ENCODE assay signal across 11 cellular contexts in the genomic region with DNA sequence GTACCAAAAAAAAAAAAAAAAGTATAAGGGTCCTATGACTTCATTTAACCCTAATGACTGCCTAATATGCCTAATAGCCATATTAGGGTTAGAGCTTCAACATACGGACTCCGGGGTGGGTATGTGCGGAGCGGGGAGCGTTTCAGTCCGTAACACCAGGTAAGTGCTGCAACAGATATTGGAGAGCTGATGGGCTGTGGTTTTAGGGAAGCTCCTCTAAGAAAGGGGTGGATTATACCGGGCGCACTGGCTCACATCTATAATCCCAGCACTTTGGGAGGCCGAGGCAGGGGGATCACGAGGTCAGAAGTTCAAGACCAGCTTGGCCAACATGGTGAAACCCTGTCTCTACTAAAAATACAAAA. TPM values are rescaled to one million over a fixed set of nuclear protein-coding genes. Genes with fewer than 3 reads are reported as not detected.
DNase-seq lines count a peak whose midpoint lies in the region; ATAC-seq, FAIRE-seq and TF ChIP-seq lines count a peak whose summit lies in the region.
"Had no signal": no experiment of that assay in that cellular context is flagged by ENCODE, and none has a peak within 500 bp of the region (broad histone marks: within the 10 kb centered on the region; RNA-seq: fewer than 3 reads in every experiment).

No MANE protein-coding gene starts in this region.

- no peak for TF ChIP-seq RAD21 in A549 (conservative IDR thresholded peaks at IDR 0.05 in 1 of 2, IDR thresholded peaks at IDR 0.05 in 1 of 2)

- H3K56ac ChIP-seq in H9 (ENCODE audit: insufficient read length, low read depth, low read length), result no peak overlapping the region

- no peak overlapping the region for H3K14ac ChIP-seq in H9 (ENCODE audit: insufficient read depth, low read length)

- H2BK5ac ChIP-seq in H9 (ENCODE audit: insufficient read length, low read length), result no peak overlapping the region

- no peaks in the 10 kb centered on the region for H3K79me1 ChIP-seq in H9 (ENCODE audit: insufficient read depth, low read depth, low read length, poor library complexity, severe bottlenecking)

- H3K4me3 ChIP-seq in A549 (no peak overlapping the region), mononuclear cell (ENCODE audit: low read length) (peak overlapping the region; percentile 86)

- no peak overlapping the region for H2BK15ac ChIP-seq in H9 (ENCODE audit: low read depth, low read length)

- no peak for FAIRE-seq in A549 (lab: Jason Lieb, UNC)

- no peak overlapping the region for H3T11ph ChIP-seq in H9 (ENCODE audit: low read length)

- no peak for TF ChIP-seq POLR2A in A549 (IDR thresholded peaks at IDR 0.05; ENCODE audit: low read length)

- H3K9me3 ChIP-seq in A549 (no peaks in the 10 kb centered on the region), H9 (ENCODE audit: control insufficient read depth, low read depth, low read length) (no peaks in the 10 kb centered on the region), mononuclear cell (ENCODE audit: low read depth, low read length) (no peaks in the 10 kb centered on the region)

- H2BK120ac ChIP-seq in H9 (ENCODE audit: low read depth, low read length, poor library complexity, severe bottlenecking), result no peak overlapping the region

- H3K27ac Mint-ChIP-seq in H9, result no peak overlapping the region
- H3K27ac Mint-ChIP-seq in activated naive CD8-positive, alpha-beta T cell treated with anti-CD3 and anti-CD28 coated beads, Interleukin-2, amount 10 ng/mL, durations not matched to agents 7 days and 5 days, result peak overlapping the region; percentile 90

- CTCF ChIA-PET in A549 (lab: Yijun Ruan, JAX), result interaction anchor here (3.9 to 4.6 kb wide), 2 partner anchors 14 to 56 kb away, joined by 25 to 58 read pairs; a partner anchor contains a TSS

- H3K4me1 Mint-ChIP-seq in H9, result peaks cover 28 to 31% of the 10 kb centered on the region in 2 experiments
- H3K4me1 Mint-ChIP-seq in activated naive CD8-positive, alpha-beta T cell treated with anti-CD3 and anti-CD28 coated beads, Interleukin-2, amount 10 ng/mL, durations not matched to agents 7 days and 5 days, result peaks cover 51% of the 10 kb centered on the region

- H3K23ac ChIP-seq in H9 (ENCODE audit: insufficient read length, low read depth, low read length), result no peak overlapping the region

- no peaks in the 10 kb centered on the region for H3K27me3 ChIP-seq in H9 (ENCODE audit: insufficient read depth, low read length)
- no peaks in the 10 kb centered on the region for H3K27me3 ChIP-seq in mononuclear cell (ENCODE audit: insufficient read depth, low read length)

- peaks cover 0 to 8% (median 7%) of the 10 kb centered on the region in 3 experiments; a peak in 3 of 7 replicates for H3K36me3 Mint-ChIP-seq in H9 (ENCODE audit: insufficient read depth in 1 of 3, low read depth in 3 of 3)
- H3K36me3 Mint-ChIP-seq in activated naive CD8-positive, alpha-beta T cell treated with anti-CD3 and anti-CD28 coated beads, Interleukin-2, amount 10 ng/mL, durations not matched to agents 7 days and 5 days, result peaks cover 15% of the 10 kb centered on the region

- H3K4ac ChIP-seq in H9 (ENCODE audit: low read depth, low read length), result no peak overlapping the region

- H3K9ac ChIP-seq in H9 (ENCODE audit: extremely low read depth, insufficient read length, low read length), result no peak overlapping the region

- H3K4me2 ChIP-seq in A549 (peak overlapping the region; percentile 99), H9 (ENCODE audit: insufficient read depth, insufficient read length, low read length) (peak overlapping the region; percentile 89)

- H3K79me2 ChIP-seq in H9 (ENCODE audit: insufficient read depth, low read length), result peaks cover 7% of the 10 kb centered on the region; the same call in 1 of the 2 replicates

- TF ChIP-seq EP300 in A549 (IDR thresholded peaks at IDR 0.05), result no peak

- DNase-seq in A549 (ENCODE audit: low read depth in 1 of 2, low spot score in 1 of 2) (no peak), H9 (no peak), NCI-H1694 (lab: John Stamatoyannopoulos, UW) (no peak), middle frontal gyrus (ENCODE audit: extremely low spot score, low spot score) (no peak), cerebellar nuclear complex (lab: John Stamatoyannopoulos, UW) (no peak)
- no peak for DNase-seq in activated naive CD8-positive, alpha-beta T cell treated with anti-CD3 and anti-CD28 coated beads, Interleukin-2, amount 10 ng/mL, durations not matched to agents 7 days and 5 days
- DNase-seq: activated CD8-positive, alpha-beta memory T cell treated with anti-CD3 and anti-CD28 coated beads for 24 hours; DMS53; NCI-H510A had no signal

- H4K20me1 ChIP-seq in H9 (ENCODE audit: control insufficient read depth, insufficient read depth, insufficient read length), result no peaks in the 10 kb centered on the region

- no peak overlapping the region for H2AFZ ChIP-seq in H9 (ENCODE audit: low read length)

- H3K4me3 Mint-ChIP-seq in H9, result peak overlapping the region; percentile 85 to 92
- peak overlapping the region; percentile 91 for H3K4me3 Mint-ChIP-seq in activated naive CD8-positive, alpha-beta T cell treated with anti-CD3 and anti-CD28 coated beads, Interleukin-2, amount 10 ng/mL, durations not matched to agents 7 days and 5 days

- no peak overlapping the region for H4K91ac ChIP-seq in H9 (ENCODE audit: insufficient read length, low read depth, low read length)

- H3K27me3 Mint-ChIP-seq in H9 (ENCODE audit: low read depth), result no peaks in the 10 kb centered on the region; the same call in 1 of the 2 replicates
- H3K27me3 Mint-ChIP-seq in activated naive CD8-positive, alpha-beta T cell treated with anti-CD3 and anti-CD28 coated beads, Interleukin-2, amount 10 ng/mL, durations not matched to agents 7 days and 5 days, result no peaks in the 10 kb centered on the region

- peaks cover 16% of the 10 kb centered on the region for H3K23me2 ChIP-seq in H9 (ENCODE audit: insufficient read length, low read depth, low read length, poor library complexity, severe bottlenecking)

- H2BK20ac ChIP-seq in H9 (ENCODE audit: low read depth, low read length, poor library complexity, severe bottlenecking), result no peak overlapping the region

- no peak overlapping the region for H3K27ac ChIP-seq in A549
- no peak overlapping the region for H3K27ac ChIP-seq in H9 (ENCODE audit: insufficient read length, low read depth, low read length)

- no peak overlapping the region for H4K5ac ChIP-seq in H9 (ENCODE audit: insufficient read length, low read depth, low read length)

- 98% methylated on average over 10 of the region's 10 CpGs for WGBS in A549 (ENCODE audit: missing lambda C conversion rate)
- WGBS in H9 (ENCODE audit: extremely low coverage, insufficient read length, low lambda C conversion rate), result no CpG with 5 or more reads among the region's 10 CpGs

- no peak overlapping the region for H2AK5ac ChIP-seq in H9 (ENCODE audit: insufficient read length, low read length)

- no peaks in the 10 kb centered on the region for H3K9me3 Mint-ChIP-seq in H9
- no peaks in the 10 kb centered on the region for H3K9me3 Mint-ChIP-seq in activated naive CD8-positive, alpha-beta T cell treated with anti-CD3 and anti-CD28 coated beads, Interleukin-2, amount 10 ng/mL, durations not matched to agents 7 days and 5 days

- TF ChIP-seq CTCF in A549 (IDR thresholded peaks at IDR 0.05) (no peak), H9 (conservative IDR thresholded peaks at IDR 0.05) (no peak)

- no peak overlapping the region for H2BK12ac ChIP-seq in H9 (ENCODE audit: insufficient read length, low read depth, low read length)

- no peak overlapping the region for H4K8ac ChIP-seq in H9 (replicated peaks; ENCODE audit: insufficient read length, low read depth, low read length)

- POLR2A ChIA-PET in A549 (lab: Yijun Ruan, JAX), result interaction anchor here (3.7 kb wide), 1 partner anchor 57 kb away, joined by 29 read pairs; a partner anchor contains a TSS
- POLR2A ChIA-PET in activated naive CD8-positive, alpha-beta T cell treated with anti-CD3 and anti-CD28 coated beads, Interleukin-2, amount 10 ng/mL, durations not matched to agents 7 days and 5 days (lab: Charles Lee), result interaction anchor here (0.5 to 3.4 kb wide), 8 partner anchors 11 to 435 kb away, joined by 3 to 36 read pairs (median 5); a partner anchor contains a TSS

- H3K18ac ChIP-seq in H9 (ENCODE audit: insufficient read length, low read depth, low read length), result no peak overlapping the region

- H3K4me1 ChIP-seq in A549, result peaks cover 34% of the 10 kb centered on the region
- no peaks in the 10 kb centered on the region for H3K4me1 ChIP-seq in H9 (ENCODE audit: insufficient read depth, low read length)
- H3K4me1 ChIP-seq in mononuclear cell (ENCODE audit: insufficient read depth, low read length), result peaks cover 64% of the 10 kb centered on the region

- ATAC-seq in A549 (no peak), GM21367 (IDR thresholded peaks at IDR 0.05; ENCODE audit: unreplicated experiment) (no peak)
- no peak for ATAC-seq in activated naive CD8-positive, alpha-beta T cell treated with anti-CD3 and anti-CD28 coated beads, Interleukin-2, amount 10 ng/mL, durations not matched to agents 7 days and 5 days (ENCODE audit: low read depth)

RNA-seq across cellular contexts. Expression of a gene that starts 1.9 kb away (rescaled TPM):
- polyA plus RNA-seq in A549 (2011; rRNA removed), result 41.5 and 55.1 TPM in 2 replicates
- polyA plus RNA-seq in A549 (2012; cell fraction: cytosol; rRNA removed), result 23.6 and 25.7 TPM in 2 replicates
- polyA plus RNA-seq in A549 (2012; cell fraction: nucleus; rRNA removed), result 15.1 and 25.0 TPM in 2 replicates
- polyA plus RNA-seq in A549 (2017; fragmentation: RNase III; extraction: RNeasy Plus Mini Kit Qiagen cat#74134 plus additional on column Dnase treatment), result 33.8 to 39.1 TPM (median 36.8 TPM) in 3 replicates
- polyA minus RNA-seq in A549 (2011; rRNA and poly(A)+ RNA removed), result 18.5 and 23.6 TPM in 2 replicates
- total RNA-seq in H9 (2021), result 43.1 and 43.5 TPM in 2 replicates
- 10 to 100 TPM; 73.1 to 82.5 TPM for total RNA-seq in activated naive CD8-positive, alpha-beta T cell treated with anti-CD3 and anti-CD28 coated beads, Interleukin-2, amount 10 ng/mL, durations not matched to agents 7 days and 5 days
- total RNA-seq in mononuclear cell, result 107 TPM

RNA-seq across cellular contexts. Expression of a gene that starts 52.3 kb away (rescaled TPM):
- polyA plus RNA-seq in A549 (2011; rRNA removed) (211 and 330 TPM in 2 replicates), A549 (2017; fragmentation: RNase III; extraction: RNeasy Plus Mini Kit Qiagen cat#74134 plus additional on column Dnase treatment) (205 to 251 TPM (median 209 TPM) in 3 replicates)
- polyA plus RNA-seq in A549 (2012; cell fraction: cytosol; rRNA removed), result 48.6 and 52.6 TPM in 2 replicates
- 9.0 and 10.9 TPM in 2 replicates for polyA plus RNA-seq in A549 (2012; cell fraction: nucleus; rRNA removed)
- polyA minus RNA-seq in A549 (2011; rRNA and poly(A)+ RNA removed), result 38.6 and 69.6 TPM in 2 replicates
- total RNA-seq in H9 (2021) (334 and 343 TPM in 2 replicates), mononuclear cell (239 TPM)
- 100 to 1,000 TPM; 159 to 165 TPM for total RNA-seq in activated naive CD8-positive, alpha-beta T cell treated with anti-CD3 and anti-CD28 coated beads, Interleukin-2, amount 10 ng/mL, durations not matched to agents 7 days and 5 days

RNA-seq across cellular contexts. Expression of a gene that starts 56.3 kb away (rescaled TPM):
- polyA plus RNA-seq in A549 (2011; rRNA removed) (42.4 and 45.1 TPM in 2 replicates), A549 (2017; fragmentation: RNase III; extraction: RNeasy Plus Mini Kit Qiagen cat#74134 plus additional on column Dnase treatment) (22.7 to 26.3 TPM (median 24.1 TPM) in 3 replicates)
- 39.8 and 46.9 TPM in 2 replicates for polyA plus RNA-seq in A549 (2012; cell fraction: cytosol; rRNA removed)
- polyA plus RNA-seq in A549 (2012; cell fraction: nucleus; rRNA removed), result 39.6 and 47.5 TPM in 2 replicates
- polyA minus RNA-seq in A549 (2011; rRNA and poly(A)+ RNA removed), result 28.4 and 40.2 TPM in 2 replicates
- total RNA-seq in H9 (2021) (12.2 and 15.3 TPM in 2 replicates), mononuclear cell (75.8 TPM)
- total RNA-seq in activated naive CD8-positive, alpha-beta T cell treated with anti-CD3 and anti-CD28 coated beads, Interleukin-2, amount 10 ng/mL, durations not matched to agents 7 days and 5 days, result 10 to 100 TPM; 30.7 to 38.3 TPM
